1 cellular context compared by ENCODE assay signal in genomic region chr3:59150039-59150438, GRCh38.
TF ChIP-seq lines count a peak whose summit lies in the region.

No MANE protein-coding gene starts in this region.

TF ChIP-seq in GM23338, 12 proteins besides CTCF, POLR2A, EP300 and RAD21 (continued from another document):
- TF ChIP-seq ZNF462 (CRISPR knock-in tag; IDR thresholded peaks at IDR 0.05) (no peak), CREB1 (CRISPR knock-in tag; IDR thresholded peaks at IDR 0.05; ENCODE audit: low read depth) (no peak), ETS1 (IDR thresholded peaks at IDR 0.05) (no peak), EZH2 (IDR thresholded peaks at IDR 0.05; ENCODE audit: low read depth, unreplicated experiment) (no peak), NANOG (IDR thresholded peaks at IDR 0.05; ENCODE audit: borderline replicate concordance) (no peak), STAT1 (IDR thresholded peaks at IDR 0.05; ENCODE audit: unreplicated experiment) (no peak), EZH2phosphoT487 (IDR thresholded peaks at IDR 0.05; ENCODE audit: unreplicated experiment) (no peak)
